Comparison of ENCODE assay signal across 10 cellular contexts in the genomic region with DNA sequence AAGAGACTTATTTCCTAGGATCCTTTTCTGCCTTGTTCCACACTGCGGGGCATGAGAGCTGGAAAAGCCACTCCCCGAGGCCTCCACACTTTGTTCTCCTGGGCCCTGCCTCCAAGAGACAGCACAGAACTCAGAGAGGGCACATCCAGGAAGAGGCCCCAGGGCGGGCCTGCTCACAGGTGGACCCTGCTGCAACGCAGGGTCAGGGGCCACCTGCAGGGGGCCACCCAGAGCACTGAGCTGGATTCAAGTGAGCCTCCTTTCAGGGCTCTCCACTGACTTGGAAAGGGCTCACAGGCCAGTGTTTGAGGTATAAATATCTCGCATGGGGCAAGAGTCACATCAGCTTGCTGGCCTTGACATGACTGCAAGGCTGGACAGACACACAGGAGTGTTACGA. TPM values are rescaled to one million over a fixed set of nuclear protein-coding genes. Genes with fewer than 3 reads are reported as not detected.
DNase-seq lines count a peak whose midpoint lies in the region; ATAC-seq and TF ChIP-seq lines count a peak whose summit lies in the region.
"Had no signal": no experiment of that assay in that cellular context is flagged by ENCODE, and none has a peak within 500 bp of the region (broad histone marks: within the 10 kb centered on the region; RNA-seq: fewer than 3 reads in every experiment).

No MANE protein-coding gene starts in this region.

- peak; percentile 20 for TF ChIP-seq CTCF in CD4-positive, alpha-beta T cell (IDR thresholded peaks at IDR 0.05)
- peak; percentile 40 for TF ChIP-seq CTCF in GM20000 (IDR thresholded peaks at IDR 0.05; ENCODE audit: extremely low read depth, missing control alignments)

- no peak for ATAC-seq in CD4-positive, alpha-beta T cell (ENCODE audit: poor library complexity)
- ATAC-seq in activated CD8-positive, alpha-beta T cell treated with anti-CD3 and anti-CD28 coated beads, Interleukin-2, amount 10 ng/mL, durations not matched to agents 7 days and 5 days = no peak
- ATAC-seq in HG03565 (IDR thresholded peaks at IDR 0.05; ENCODE audit: unreplicated experiment) (no peak), GM19397 (IDR thresholded peaks at IDR 0.05; ENCODE audit: unreplicated experiment) (no peak)
- ATAC-seq: natural killer cell had no signal

- intact Hi-C loops in CD4-positive, alpha-beta T cell (cut with DNase I, micrococcal nuclease) = loop anchor here in 1 of 2 experiments (5.0 kb wide), 1 partner anchor 512 kb away; no protein-coding TSS in a partner anchor

- CTCF ChIA-PET in CD4-positive, alpha-beta T cell (lab: Charles Lee) = interaction anchor here (0.6 to 15.9 kb wide), 4 partner anchors 21 to 188 kb away, joined by 3 to 370 read pairs (median 4); a partner anchor contains a TSS
- CTCF ChIA-PET in activated CD8-positive, alpha-beta T cell treated with anti-CD3 and anti-CD28 coated beads, Interleukin-2, amount 10 ng/mL, durations not matched to agents 7 days and 5 days (lab: Charles Lee) = interaction anchor here (0.7 to 17.9 kb wide), 15 partner anchors 13 to 514 kb away, joined by 3 to 899 read pairs (median 4); a partner anchor contains a TSS

- no peak overlapping the region for H3K27ac Mint-ChIP-seq in CD4-positive, alpha-beta T cell
- H3K27ac Mint-ChIP-seq in activated CD8-positive, alpha-beta T cell treated with anti-CD3 and anti-CD28 coated beads, Interleukin-2, amount 10 ng/mL, durations not matched to agents 7 days and 5 days = no peak overlapping the region
- H3K27ac Mint-ChIP-seq: natural killer cell had no signal

- no peaks in the 10 kb centered on the region for H3K9me3 ChIP-seq in CD4-positive, alpha-beta T cell (ENCODE audit: control insufficient read depth, low read length)

- peaks cover 4% of the 10 kb centered on the region for H3K4me1 Mint-ChIP-seq in CD4-positive, alpha-beta T cell (ENCODE audit: low read depth)
- peaks cover 7% of the 10 kb centered on the region for H3K4me1 Mint-ChIP-seq in activated CD8-positive, alpha-beta T cell treated with anti-CD3 and anti-CD28 coated beads, Interleukin-2, amount 10 ng/mL, durations not matched to agents 7 days and 5 days (ENCODE audit: low read depth)

- H3K9me3 Mint-ChIP-seq in CD4-positive, alpha-beta T cell = no peaks in the 10 kb centered on the region
- H3K9me3 Mint-ChIP-seq in activated CD8-positive, alpha-beta T cell treated with anti-CD3 and anti-CD28 coated beads, Interleukin-2, amount 10 ng/mL, durations not matched to agents 7 days and 5 days (ENCODE audit: insufficient read depth) = no peaks in the 10 kb centered on the region
- H3K9me3 Mint-ChIP-seq: natural killer cell had no signal

- H3K36me3 Mint-ChIP-seq in CD4-positive, alpha-beta T cell (ENCODE audit: low read depth) = no peaks in the 10 kb centered on the region
- H3K36me3 Mint-ChIP-seq in activated CD8-positive, alpha-beta T cell treated with anti-CD3 and anti-CD28 coated beads, Interleukin-2, amount 10 ng/mL, durations not matched to agents 7 days and 5 days (ENCODE audit: low read depth) = peaks cover 4% of the 10 kb centered on the region
- H3K36me3 Mint-ChIP-seq: natural killer cell had no signal

- H3K27me3 Mint-ChIP-seq in CD4-positive, alpha-beta T cell = no peaks in the 10 kb centered on the region
- peaks cover 4% of the 10 kb centered on the region for H3K27me3 Mint-ChIP-seq in activated CD8-positive, alpha-beta T cell treated with anti-CD3 and anti-CD28 coated beads, Interleukin-2, amount 10 ng/mL, durations not matched to agents 7 days and 5 days (ENCODE audit: low read depth)

- peak in 1 of 10 experiments; percentile 16 for DNase-seq in CD4-positive, alpha-beta T cell
- DNase-seq in GM20000 (ENCODE audit: low spot score) (no peak), iPS-NIHi7 (ENCODE audit: extremely low spot score) (peak; percentile 53), NCI-H146 (lab: John Stamatoyannopoulos, UW) (no peak), NCI-H2196 (lab: John Stamatoyannopoulos, UW; ENCODE audit: unreplicated experiment) (no peak)
- peak; percentile 45 for DNase-seq in activated CD8-positive, alpha-beta T cell treated with anti-CD3 and anti-CD28 coated beads, Interleukin-2, amount 10 ng/mL, durations not matched to agents 7 days and 5 days
- DNase-seq: natural killer cell, NCI-H510A treated with DMSO at 0.1 percent for 48 hours had no signal

- POLR2A ChIA-PET in CD4-positive, alpha-beta T cell (lab: Charles Lee) = interaction anchor here (1.0 to 3.0 kb wide), 2 partner anchors 10 to 17 kb away, joined by 3 to 8 read pairs; a partner anchor contains a TSS
- POLR2A ChIA-PET in activated CD8-positive, alpha-beta T cell treated with anti-CD3 and anti-CD28 coated beads, Interleukin-2, amount 10 ng/mL, durations not matched to agents 7 days and 5 days (lab: Charles Lee) = interaction anchor here (1.0 kb wide), 1 partner anchor 25 kb away, joined by 3 read pairs; no protein-coding TSS in a partner anchor

- H3K4me3 Mint-ChIP-seq in CD4-positive, alpha-beta T cell = no peak overlapping the region
- H3K4me3 Mint-ChIP-seq in activated CD8-positive, alpha-beta T cell treated with anti-CD3 and anti-CD28 coated beads, Interleukin-2, amount 10 ng/mL, durations not matched to agents 7 days and 5 days = no peak overlapping the region
- H3K4me3 Mint-ChIP-seq: natural killer cell had no signal

- no peaks in the 10 kb centered on the region for H3K27me3 ChIP-seq in CD4-positive, alpha-beta T cell (ENCODE audit: control insufficient read depth, insufficient read depth, low read length)

- H3K27ac ChIP-seq in CD4-positive, alpha-beta T cell (ENCODE audit: low read depth, low read length) = no peak overlapping the region

RNA-seq across cellular contexts. Expression of a gene that starts 4.8 kb away (rescaled TPM):
- total RNA-seq in CD4-positive, alpha-beta T cell = 10 to 100 TPM; 16.3 to 16.4 TPM
- under 1 TPM; 0.63 to 0.66 TPM for total RNA-seq in activated CD8-positive, alpha-beta T cell treated with anti-CD3 and anti-CD28 coated beads, Interleukin-2, amount 10 ng/mL, durations not matched to agents 7 days and 5 days

RNA-seq across cellular contexts. Expression of a gene that starts 10.3 kb away (rescaled TPM):
- total RNA-seq in CD4-positive, alpha-beta T cell = 1 to 10 TPM; 3.5 to 3.7 TPM
- total RNA-seq in activated CD8-positive, alpha-beta T cell treated with anti-CD3 and anti-CD28 coated beads, Interleukin-2, amount 10 ng/mL, durations not matched to agents 7 days and 5 days = 1 to 10 TPM; 5.7 to 6.0 TPM

Comparison
In these comparisons a context has a peak if more than half of its experiments do, and no peak if none do; other contexts are left out.
1. DNase-seq: peak in activated CD8-positive, alpha-beta T cell treated with anti-CD3 and anti-CD28 coated beads, Interleukin-2, amount 10 ng/mL, durations not matched to agents 7 days and 5 days (single experiment) and iPS-NIHi7 (single experiment); none in GM20000 (single experiment), NCI-H146 (single experiment) and NCI-H2196 (single experiment).
2. RNA of a gene that starts 4.8 kb away (total RNA-seq): 16.3 to 16.4 TPM in CD4-positive, alpha-beta T cell; 0.63 to 0.66 TPM in activated CD8-positive, alpha-beta T cell treated with anti-CD3 and anti-CD28 coated beads, Interleukin-2, amount 10 ng/mL, durations not matched to agents 7 days and 5 days; every median in the first group is over 10 times any median in the second.